In the genomic region with DNA sequence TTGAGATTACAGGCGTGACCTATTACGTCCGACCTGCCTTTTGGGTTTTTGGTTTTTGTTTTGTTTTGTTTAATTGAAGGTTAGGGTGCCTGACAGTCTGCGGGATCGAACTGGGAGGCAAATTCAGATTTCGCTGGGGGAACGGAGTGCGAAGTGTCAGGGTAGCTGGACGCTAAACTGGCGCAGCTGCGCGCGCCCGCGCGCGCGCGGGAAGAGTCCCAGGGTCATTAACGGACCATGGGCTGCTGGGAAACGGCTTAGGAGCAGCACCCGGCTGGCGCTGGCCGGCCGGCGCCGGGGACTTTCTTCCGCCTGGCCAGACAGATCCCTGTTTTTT, we compare ENCODE assay signal across 1 cellular context.
A peak's percentile ranks its signal among the peaks of the same experiment; 100 is the strongest.
TF ChIP-seq lines count a peak whose summit lies in the region.

No MANE protein-coding gene starts in this region.

TF ChIP-seq in HepG2, 621 proteins besides CTCF, POLR2A, EP300 and RAD21 (continued from another document and continues in another):
- TF ChIP-seq, protein P1, sequence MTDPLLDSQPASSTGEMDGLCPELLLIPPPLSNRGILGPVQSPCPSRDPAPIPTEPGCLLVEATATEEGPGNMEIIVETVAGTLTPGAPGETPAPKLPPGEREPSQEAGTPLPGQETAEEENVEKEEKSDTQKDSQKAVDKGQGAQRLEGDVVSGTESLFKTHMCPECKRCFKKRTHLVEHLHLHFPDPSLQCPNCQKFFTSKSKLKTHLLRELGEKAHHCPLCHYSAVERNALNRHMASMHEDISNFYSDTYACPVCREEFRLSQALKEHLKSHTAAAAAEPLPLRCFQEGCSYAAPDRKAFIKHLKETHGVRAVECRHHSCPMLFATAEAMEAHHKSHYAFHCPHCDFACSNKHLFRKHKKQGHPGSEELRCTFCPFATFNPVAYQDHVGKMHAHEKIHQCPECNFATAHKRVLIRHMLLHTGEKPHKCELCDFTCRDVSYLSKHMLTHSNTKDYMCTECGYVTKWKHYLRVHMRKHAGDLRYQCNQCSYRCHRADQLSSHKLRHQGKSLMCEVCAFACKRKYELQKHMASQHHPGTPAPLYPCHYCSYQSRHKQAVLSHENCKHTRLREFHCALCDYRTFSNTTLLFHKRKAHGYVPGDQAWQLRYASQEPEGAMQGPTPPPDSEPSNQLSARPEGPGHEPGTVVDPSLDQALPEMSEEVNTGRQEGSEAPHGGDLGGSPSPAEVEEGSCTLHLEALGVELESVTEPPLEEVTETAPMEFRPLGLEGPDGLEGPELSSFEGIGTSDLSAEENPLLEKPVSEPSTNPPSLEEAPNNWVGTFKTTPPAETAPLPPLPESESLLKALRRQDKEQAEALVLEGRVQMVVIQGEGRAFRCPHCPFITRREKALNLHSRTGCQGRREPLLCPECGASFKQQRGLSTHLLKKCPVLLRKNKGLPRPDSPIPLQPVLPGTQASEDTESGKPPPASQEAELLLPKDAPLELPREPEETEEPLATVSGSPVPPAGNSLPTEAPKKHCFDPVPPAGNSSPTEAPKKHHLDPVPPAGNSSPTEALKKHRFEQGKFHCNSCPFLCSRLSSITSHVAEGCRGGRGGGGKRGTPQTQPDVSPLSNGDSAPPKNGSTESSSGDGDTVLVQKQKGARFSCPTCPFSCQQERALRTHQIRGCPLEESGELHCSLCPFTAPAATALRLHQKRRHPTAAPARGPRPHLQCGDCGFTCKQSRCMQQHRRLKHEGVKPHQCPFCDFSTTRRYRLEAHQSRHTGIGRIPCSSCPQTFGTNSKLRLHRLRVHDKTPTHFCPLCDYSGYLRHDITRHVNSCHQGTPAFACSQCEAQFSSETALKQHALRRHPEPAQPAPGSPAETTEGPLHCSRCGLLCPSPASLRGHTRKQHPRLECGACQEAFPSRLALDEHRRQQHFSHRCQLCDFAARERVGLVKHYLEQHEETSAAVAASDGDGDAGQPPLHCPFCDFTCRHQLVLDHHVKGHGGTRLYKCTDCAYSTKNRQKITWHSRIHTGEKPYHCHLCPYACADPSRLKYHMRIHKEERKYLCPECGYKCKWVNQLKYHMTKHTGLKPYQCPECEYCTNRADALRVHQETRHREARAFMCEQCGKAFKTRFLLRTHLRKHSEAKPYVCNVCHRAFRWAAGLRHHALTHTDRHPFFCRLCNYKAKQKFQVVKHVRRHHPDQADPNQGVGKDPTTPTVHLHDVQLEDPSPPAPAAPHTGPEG (CRISPR knock-in tag; IDR thresholded peaks at IDR 0.05) = peak; percentile 98
- TF ChIP-seq JDP2 (CRISPR knock-in tag; IDR thresholded peaks at IDR 0.05; ENCODE audit: borderline replicate concordance) = no peak
- TF ChIP-seq ZNF317 (CRISPR knock-in tag; IDR thresholded peaks at IDR 0.05) = 0 out of 2 replicates have a peak, but pooled peaks have one; percentile 12
- TF ChIP-seq ZNF34 (CRISPR knock-in tag; IDR thresholded peaks at IDR 0.05; ENCODE audit: borderline replicate concordance) = no peak
- peak; percentile 35; the same call in 1 of the 2 replicates for TF ChIP-seq DNMT3B (CRISPR knock-in tag; conservative IDR thresholded peaks at IDR 0.05)
- TF ChIP-seq, protein P2, sequence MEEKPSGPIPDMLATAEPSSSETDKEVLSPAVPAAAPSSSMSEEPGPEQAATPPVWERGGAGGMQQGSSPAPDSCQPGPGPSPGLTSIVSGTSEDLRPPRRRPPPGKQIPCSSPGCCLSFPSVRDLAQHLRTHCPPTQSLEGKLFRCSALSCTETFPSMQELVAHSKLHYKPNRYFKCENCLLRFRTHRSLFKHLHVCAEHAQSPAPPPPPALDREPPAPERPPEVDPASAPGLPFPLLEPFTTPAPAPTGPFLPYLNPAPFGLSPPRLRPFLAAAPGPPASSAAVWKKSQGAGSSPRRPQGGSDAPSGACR (CRISPR knock-in tag; IDR thresholded peaks at IDR 0.05) = peak; percentile 10; the same call in 1 of the 2 replicates
- no peak for TF ChIP-seq ZNF577 (CRISPR knock-in tag; IDR thresholded peaks at IDR 0.05; ENCODE audit: borderline replicate concordance, low read depth)
- TF ChIP-seq MEIS2 (CRISPR knock-in tag; IDR thresholded peaks at IDR 0.05) = peak; percentile 17; the same call in 1 of the 2 replicates
- TF ChIP-seq MXI1 (IDR thresholded peaks at IDR 0.05; ENCODE audit: borderline replicate concordance, low read depth, low read length) = peak; percentile 42; the same call in 1 of the 3 replicates
- TF ChIP-seq, protein P3, sequence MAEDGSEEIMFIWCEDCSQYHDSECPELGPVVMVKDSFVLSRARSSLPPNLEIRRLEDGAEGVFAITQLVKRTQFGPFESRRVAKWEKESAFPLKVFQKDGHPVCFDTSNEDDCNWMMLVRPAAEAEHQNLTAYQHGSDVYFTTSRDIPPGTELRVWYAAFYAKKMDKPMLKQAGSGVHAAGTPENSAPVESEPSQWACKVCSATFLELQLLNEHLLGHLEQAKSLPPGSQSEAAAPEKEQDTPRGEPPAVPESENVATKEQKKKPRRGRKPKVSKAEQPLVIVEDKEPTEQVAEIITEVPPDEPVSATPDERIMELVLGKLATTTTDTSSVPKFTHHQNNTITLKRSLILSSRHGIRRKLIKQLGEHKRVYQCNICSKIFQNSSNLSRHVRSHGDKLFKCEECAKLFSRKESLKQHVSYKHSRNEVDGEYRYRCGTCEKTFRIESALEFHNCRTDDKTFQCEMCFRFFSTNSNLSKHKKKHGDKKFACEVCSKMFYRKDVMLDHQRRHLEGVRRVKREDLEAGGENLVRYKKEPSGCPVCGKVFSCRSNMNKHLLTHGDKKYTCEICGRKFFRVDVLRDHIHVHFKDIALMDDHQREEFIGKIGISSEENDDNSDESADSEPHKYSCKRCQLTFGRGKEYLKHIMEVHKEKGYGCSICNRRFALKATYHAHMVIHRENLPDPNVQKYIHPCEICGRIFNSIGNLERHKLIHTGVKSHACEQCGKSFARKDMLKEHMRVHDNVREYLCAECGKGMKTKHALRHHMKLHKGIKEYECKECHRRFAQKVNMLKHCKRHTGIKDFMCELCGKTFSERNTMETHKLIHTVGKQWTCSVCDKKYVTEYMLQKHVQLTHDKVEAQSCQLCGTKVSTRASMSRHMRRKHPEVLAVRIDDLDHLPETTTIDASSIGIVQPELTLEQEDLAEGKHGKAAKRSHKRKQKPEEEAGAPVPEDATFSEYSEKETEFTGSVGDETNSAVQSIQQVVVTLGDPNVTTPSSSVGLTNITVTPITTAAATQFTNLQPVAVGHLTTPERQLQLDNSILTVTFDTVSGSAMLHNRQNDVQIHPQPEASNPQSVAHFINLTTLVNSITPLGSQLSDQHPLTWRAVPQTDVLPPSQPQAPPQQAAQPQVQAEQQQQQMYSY (CRISPR knock-in tag; IDR thresholded peaks at IDR 0.05) = peak; percentile 59; the same call in 1 of the 2 replicates
- no peak for TF ChIP-seq THAP11 (CRISPR knock-in tag; IDR thresholded peaks at IDR 0.05)
- TF ChIP-seq ZBTB42 (CRISPR knock-in tag; IDR thresholded peaks at IDR 0.05) = peak; percentile 62; the same call in 1 of the 2 replicates
- TF ChIP-seq, protein P4, sequence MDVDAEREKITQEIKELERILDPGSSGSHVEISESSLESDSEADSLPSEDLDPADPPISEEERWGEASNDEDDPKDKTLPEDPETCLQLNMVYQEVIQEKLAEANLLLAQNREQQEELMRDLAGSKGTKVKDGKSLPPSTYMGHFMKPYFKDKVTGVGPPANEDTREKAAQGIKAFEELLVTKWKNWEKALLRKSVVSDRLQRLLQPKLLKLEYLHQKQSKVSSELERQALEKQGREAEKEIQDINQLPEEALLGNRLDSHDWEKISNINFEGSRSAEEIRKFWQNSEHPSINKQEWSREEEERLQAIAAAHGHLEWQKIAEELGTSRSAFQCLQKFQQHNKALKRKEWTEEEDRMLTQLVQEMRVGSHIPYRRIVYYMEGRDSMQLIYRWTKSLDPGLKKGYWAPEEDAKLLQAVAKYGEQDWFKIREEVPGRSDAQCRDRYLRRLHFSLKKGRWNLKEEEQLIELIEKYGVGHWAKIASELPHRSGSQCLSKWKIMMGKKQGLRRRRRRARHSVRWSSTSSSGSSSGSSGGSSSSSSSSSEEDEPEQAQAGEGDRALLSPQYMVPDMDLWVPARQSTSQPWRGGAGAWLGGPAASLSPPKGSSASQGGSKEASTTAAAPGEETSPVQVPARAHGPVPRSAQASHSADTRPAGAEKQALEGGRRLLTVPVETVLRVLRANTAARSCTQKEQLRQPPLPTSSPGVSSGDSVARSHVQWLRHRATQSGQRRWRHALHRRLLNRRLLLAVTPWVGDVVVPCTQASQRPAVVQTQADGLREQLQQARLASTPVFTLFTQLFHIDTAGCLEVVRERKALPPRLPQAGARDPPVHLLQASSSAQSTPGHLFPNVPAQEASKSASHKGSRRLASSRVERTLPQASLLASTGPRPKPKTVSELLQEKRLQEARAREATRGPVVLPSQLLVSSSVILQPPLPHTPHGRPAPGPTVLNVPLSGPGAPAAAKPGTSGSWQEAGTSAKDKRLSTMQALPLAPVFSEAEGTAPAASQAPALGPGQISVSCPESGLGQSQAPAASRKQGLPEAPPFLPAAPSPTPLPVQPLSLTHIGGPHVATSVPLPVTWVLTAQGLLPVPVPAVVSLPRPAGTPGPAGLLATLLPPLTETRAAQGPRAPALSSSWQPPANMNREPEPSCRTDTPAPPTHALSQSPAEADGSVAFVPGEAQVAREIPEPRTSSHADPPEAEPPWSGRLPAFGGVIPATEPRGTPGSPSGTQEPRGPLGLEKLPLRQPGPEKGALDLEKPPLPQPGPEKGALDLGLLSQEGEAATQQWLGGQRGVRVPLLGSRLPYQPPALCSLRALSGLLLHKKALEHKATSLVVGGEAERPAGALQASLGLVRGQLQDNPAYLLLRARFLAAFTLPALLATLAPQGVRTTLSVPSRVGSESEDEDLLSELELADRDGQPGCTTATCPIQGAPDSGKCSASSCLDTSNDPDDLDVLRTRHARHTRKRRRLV (CRISPR knock-in tag; IDR thresholded peaks at IDR 0.05) = peak; percentile 92; the same call in 1 of the 2 replicates
- peak; percentile 89 for TF ChIP-seq ZNF143 (CRISPR knock-in tag; IDR thresholded peaks at IDR 0.05)
- TF ChIP-seq HOXA3 (CRISPR knock-in tag; IDR thresholded peaks at IDR 0.05) = no peak
- peak; percentile 78; the same call in 1 of the 2 replicates for TF ChIP-seq ZNF124 (CRISPR knock-in tag; IDR thresholded peaks at IDR 0.05)
- peak; percentile 90 for TF ChIP-seq ZFY (CRISPR knock-in tag; IDR thresholded peaks at IDR 0.05)
- 0 out of 2 replicates have a peak, but pooled peaks have one; percentile 45 for TF ChIP-seq ADNP (CRISPR knock-in tag; IDR thresholded peaks at IDR 0.05)
- no peak for TF ChIP-seq POLR2G (IDR thresholded peaks at IDR 0.05; ENCODE audit: low read depth, low read length)
- TF ChIP-seq, protein P5, sequence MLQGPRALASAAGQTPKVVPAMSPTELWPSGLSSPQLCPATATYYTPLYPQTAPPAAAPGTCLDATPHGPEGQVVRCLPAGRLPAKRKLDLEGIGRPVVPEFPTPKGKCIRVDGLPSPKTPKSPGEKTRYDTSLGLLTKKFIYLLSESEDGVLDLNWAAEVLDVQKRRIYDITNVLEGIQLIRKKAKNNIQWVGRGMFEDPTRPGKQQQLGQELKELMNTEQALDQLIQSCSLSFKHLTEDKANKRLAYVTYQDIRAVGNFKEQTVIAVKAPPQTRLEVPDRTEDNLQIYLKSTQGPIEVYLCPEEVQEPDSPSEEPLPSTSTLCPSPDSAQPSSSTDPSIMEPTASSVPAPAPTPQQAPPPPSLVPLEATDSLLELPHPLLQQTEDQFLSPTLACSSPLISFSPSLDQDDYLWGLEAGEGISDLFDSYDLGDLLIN (CRISPR knock-in tag; IDR thresholded peaks at IDR 0.05; ENCODE audit: borderline replicate concordance) = peak; percentile 99
- peak; percentile 89 for TF ChIP-seq PHF21A (CRISPR knock-in tag; IDR thresholded peaks at IDR 0.05)
- TF ChIP-seq HDAC2 (CRISPR knock-in tag; IDR thresholded peaks at IDR 0.05) = peak; percentile 31; the same call in 1 of the 2 replicates
- TF ChIP-seq, protein P6, sequence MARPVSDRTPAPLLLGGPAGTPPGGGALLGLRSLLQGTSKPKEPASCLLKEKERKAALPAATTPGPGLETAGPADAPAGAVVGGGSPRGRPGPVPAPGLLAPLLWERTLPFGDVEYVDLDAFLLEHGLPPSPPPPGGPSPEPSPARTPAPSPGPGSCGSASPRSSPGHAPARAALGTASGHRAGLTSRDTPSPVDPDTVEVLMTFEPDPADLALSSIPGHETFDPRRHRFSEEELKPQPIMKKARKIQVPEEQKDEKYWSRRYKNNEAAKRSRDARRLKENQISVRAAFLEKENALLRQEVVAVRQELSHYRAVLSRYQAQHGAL (CRISPR knock-in tag; IDR thresholded peaks at IDR 0.05; ENCODE audit: not compliant biosample characterization) = no peak
- TF ChIP-seq NFKBIZ (CRISPR knock-in tag; IDR thresholded peaks at IDR 0.05) = no peak
- TF ChIP-seq, protein P7, sequence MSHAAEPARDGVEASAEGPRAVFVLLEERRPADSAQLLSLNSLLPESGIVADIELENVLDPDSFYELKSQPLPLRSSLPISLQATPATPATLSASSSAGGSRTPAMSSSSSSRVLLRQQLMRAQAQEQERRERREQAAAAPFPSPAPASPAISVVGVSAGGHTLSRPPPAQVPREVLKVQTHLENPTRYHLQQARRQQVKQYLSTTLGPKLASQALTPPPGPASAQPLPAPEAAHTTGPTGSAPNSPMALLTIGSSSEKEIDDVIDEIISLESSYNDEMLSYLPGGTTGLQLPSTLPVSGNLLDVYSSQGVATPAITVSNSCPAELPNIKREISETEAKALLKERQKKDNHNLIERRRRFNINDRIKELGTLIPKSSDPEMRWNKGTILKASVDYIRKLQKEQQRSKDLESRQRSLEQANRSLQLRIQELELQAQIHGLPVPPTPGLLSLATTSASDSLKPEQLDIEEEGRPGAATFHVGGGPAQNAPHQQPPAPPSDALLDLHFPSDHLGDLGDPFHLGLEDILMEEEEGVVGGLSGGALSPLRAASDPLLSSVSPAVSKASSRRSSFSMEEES (CRISPR knock-in tag; IDR thresholded peaks at IDR 0.05) = 0 out of 2 replicates have a peak, but pooled peaks have one; percentile 5
- TF ChIP-seq, protein P8, sequence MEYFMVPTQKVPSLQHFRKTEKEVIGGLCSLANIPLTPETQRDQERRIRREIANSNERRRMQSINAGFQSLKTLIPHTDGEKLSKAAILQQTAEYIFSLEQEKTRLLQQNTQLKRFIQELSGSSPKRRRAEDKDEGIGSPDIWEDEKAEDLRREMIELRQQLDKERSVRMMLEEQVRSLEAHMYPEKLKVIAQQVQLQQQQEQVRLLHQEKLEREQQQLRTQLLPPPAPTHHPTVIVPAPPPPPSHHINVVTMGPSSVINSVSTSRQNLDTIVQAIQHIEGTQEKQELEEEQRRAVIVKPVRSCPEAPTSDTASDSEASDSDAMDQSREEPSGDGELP (IDR thresholded peaks at IDR 0.05; ENCODE audit: borderline replicate concordance, low read depth) = peak; percentile 71; the same call in 1 of the 2 replicates
- peak; percentile 77; the same call in 1 of the 2 replicates for TF ChIP-seq ZNF350 (CRISPR knock-in tag; IDR thresholded peaks at IDR 0.05; ENCODE audit: borderline replicate concordance, low read depth)
- TF ChIP-seq ZNF605 (CRISPR knock-in tag; IDR thresholded peaks at IDR 0.05) = peak; percentile 83; the same call in 1 of the 2 replicates
- TF ChIP-seq AGO1 (IDR thresholded peaks at IDR 0.05; ENCODE audit: low read depth, low read length, poor library complexity, severe bottlenecking) = peak; percentile 13
- TF ChIP-seq ZNF879 (CRISPR knock-in tag; IDR thresholded peaks at IDR 0.05) = peak; percentile 64; the same call in 1 of the 2 replicates
- peak; percentile 13; the same call in 1 of the 2 replicates for TF ChIP-seq ZNF205 (CRISPR knock-in tag; IDR thresholded peaks at IDR 0.05)
- TF ChIP-seq LCORL (IDR thresholded peaks at IDR 0.05) = peak; percentile 79; the same call in 1 of the 2 replicates
- no peak; the same call in 1 of the 2 replicates for TF ChIP-seq LCORL (CRISPR knock-in tag; IDR thresholded peaks at IDR 0.05)
- TF ChIP-seq MTA3 (CRISPR knock-in tag; IDR thresholded peaks at IDR 0.05) = no peak
- peak; percentile 20 for TF ChIP-seq CBX1 (IDR thresholded peaks at IDR 0.05; ENCODE audit: low read depth)
- peak; percentile 54; the same call in 1 of the 2 replicates for TF ChIP-seq ISL2 (CRISPR knock-in tag; IDR thresholded peaks at IDR 0.05)
- TF ChIP-seq ZNF451 (CRISPR knock-in tag; IDR thresholded peaks at IDR 0.05) = no peak
- peak; percentile 57; the same call in 1 of the 2 replicates for TF ChIP-seq ZNF430 (CRISPR knock-in tag; IDR thresholded peaks at IDR 0.05)
- TF ChIP-seq YEATS4 (CRISPR knock-in tag; IDR thresholded peaks at IDR 0.05; ENCODE audit: borderline replicate concordance) = peak; percentile 93
- no peak for TF ChIP-seq ZSCAN20 (CRISPR knock-in tag; IDR thresholded peaks at IDR 0.05; ENCODE audit: borderline replicate concordance)
